15 cellular contexts compared by ENCODE assay signal in the genomic region with DNA sequence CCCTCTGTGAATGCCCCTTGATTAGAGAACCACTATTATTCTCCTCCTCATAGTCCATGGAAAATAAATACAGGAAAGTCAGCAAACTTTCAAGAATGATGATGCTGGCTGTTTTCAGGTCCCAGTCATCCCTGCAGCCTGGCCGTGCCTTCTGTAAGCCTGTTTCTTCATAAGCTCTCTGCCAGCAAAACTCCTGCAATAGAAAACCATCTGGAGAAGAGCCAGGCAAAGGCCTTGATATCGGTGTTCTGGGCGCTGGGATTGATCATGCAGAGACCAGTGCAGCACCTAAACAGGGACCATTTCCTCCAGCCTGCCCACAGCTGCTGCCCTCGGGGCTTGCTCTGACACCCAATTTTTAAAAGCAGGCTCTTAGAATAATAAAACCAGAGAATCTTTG. TPM values are rescaled to one million over a fixed set of nuclear protein-coding genes. Genes with fewer than 3 reads are reported as not detected.
A peak's percentile ranks its signal among the peaks of the same experiment; 100 is the strongest.
DNase-seq lines count a peak whose midpoint lies in the region; ATAC-seq and TF ChIP-seq lines count a peak whose summit lies in the region.
"Had no signal": no experiment of that assay in that cellular context is flagged by ENCODE, and none has a peak within 500 bp of the region (broad histone marks: within the 10 kb centered on the region; RNA-seq: fewer than 3 reads in every experiment).

No MANE protein-coding gene starts in this region.

- DNase-seq in left ventricle myocardium inferior: no peak
- no peak for DNase-seq in Right ventricle myocardium superior
- DNase-seq in body of pancreas: peak; percentile 17 to 51 (median 31)
- no peak for DNase-seq in uterus
- no peak for DNase-seq in activated CD4-positive, alpha-beta T cell treated with anti-CD3 and anti-CD28 coated beads, Interleukin-2, amount 50 U/mL, for 48 hours
- no peak for DNase-seq in NCI-H2081 treated with DMSO at 0.1 percent for 48 hours (lab: John Stamatoyannopoulos, UW)
- DNase-seq: CD4-positive, CD25-positive, alpha-beta regulatory T cell; DND-41; GDM1; NCI-H187; NCI-H2171 treated with DMSO at 0.1 percent for 48 hours; NCI-H524 treated with DMSO at 0.1 percent for 48 hours; SJCRH30 had no signal

- no peaks in the 10 kb centered on the region for H3K4me1 ChIP-seq in left ventricle myocardium inferior
- H3K4me1 ChIP-seq in body of pancreas: peaks cover 15% of the 10 kb centered on the region
- H3K4me1 ChIP-seq in uterus: no peaks in the 10 kb centered on the region
- H3K4me1 ChIP-seq: SJCRH30 had no signal

- 16 to 29% methylated on average over 4 of the region's 4 CpGs for WGBS in body of pancreas, 2 donors

- no peaks in the 10 kb centered on the region for H3K9me3 Mint-ChIP-seq in nephron
- H3K9me3 Mint-ChIP-seq: CD4-positive, CD25-positive, alpha-beta regulatory T cell had no signal

- intact Hi-C loops in left ventricle myocardium inferior (cut with micrococcal nuclease): no loop called here
- intact Hi-C loops in Right ventricle myocardium superior (cut with DNase I): no loop called here
- intact Hi-C loops in body of pancreas (cut with DNase I): no loop called here
- intact Hi-C loops in uterus (cut with DNase I; ENCODE audit: low total_unique reads): no loop called here

- no peaks in the 10 kb centered on the region for H3K4me1 Mint-ChIP-seq in nephron
- H3K4me1 Mint-ChIP-seq: CD4-positive, CD25-positive, alpha-beta regulatory T cell had no signal

- peak overlapping the region in 2 of 3 experiments; percentile 33 to 76 for H3K27ac Mint-ChIP-seq in nephron
- H3K27ac Mint-ChIP-seq: CD4-positive, CD25-positive, alpha-beta regulatory T cell had no signal

- H3K36me3 ChIP-seq in left ventricle myocardium inferior (no peaks in the 10 kb centered on the region), body of pancreas (replicated peaks in 1 of 2; ENCODE audit: insufficient read depth in 1 of 2, low read depth in 2 of 2) (no peaks in the 10 kb centered on the region), uterus (no peaks in the 10 kb centered on the region)
- H3K36me3 ChIP-seq: SJCRH30 had no signal

- no peak for TF ChIP-seq CTCF in left ventricle myocardium inferior (IDR thresholded peaks at IDR 0.05; ENCODE audit: borderline replicate concordance)
- TF ChIP-seq CTCF in body of pancreas (IDR thresholded peaks at IDR 0.05): no peak
- TF ChIP-seq CTCF in nephron (IDR thresholded peaks at IDR 0.05; ENCODE audit: unreplicated experiment in 3 of 3): no peak
- TF ChIP-seq CTCF in uterus (IDR thresholded peaks at IDR 0.05): no peak

- H3K36me3 Mint-ChIP-seq in nephron (ENCODE audit: low read depth): no peaks in the 10 kb centered on the region
- H3K36me3 Mint-ChIP-seq: CD4-positive, CD25-positive, alpha-beta regulatory T cell had no signal

- H3K27me3 ChIP-seq in left ventricle myocardium inferior (ENCODE audit: low read depth): no peaks in the 10 kb centered on the region
- no peaks in the 10 kb centered on the region for H3K27me3 ChIP-seq in body of pancreas
- no peaks in the 10 kb centered on the region for H3K27me3 ChIP-seq in uterus

- H3K9me3 ChIP-seq in left ventricle myocardium inferior (replicated peaks): no peaks in the 10 kb centered on the region
- H3K9me3 ChIP-seq in body of pancreas: no peaks in the 10 kb centered on the region
- no peaks in the 10 kb centered on the region for H3K9me3 ChIP-seq in uterus
- H3K9me3 ChIP-seq: SJCRH30 had no signal

- H3K27me3 Mint-ChIP-seq in nephron (ENCODE audit: low read depth): peaks cover 8% of the 10 kb centered on the region

- H3K4me3 Mint-ChIP-seq in nephron: no peak overlapping the region
- H3K4me3 Mint-ChIP-seq: CD4-positive, CD25-positive, alpha-beta regulatory T cell had no signal

- ATAC-seq in Right ventricle myocardium superior (ENCODE audit: poor library complexity): no peak
- ATAC-seq in body of pancreas: peak; percentile 47
- no peak for ATAC-seq in HG03439 (IDR thresholded peaks at IDR 0.05; ENCODE audit: unreplicated experiment)

- peak overlapping the region; percentile 20 for H3K27ac ChIP-seq in left ventricle myocardium inferior (replicated peaks)
- H3K27ac ChIP-seq in body of pancreas: no peak overlapping the region
- H3K27ac ChIP-seq in uterus: peak overlapping the region; percentile 20 to 27
- H3K27ac ChIP-seq: SJCRH30 had no signal

- H3K4me3 ChIP-seq in left ventricle myocardium inferior: no peak overlapping the region
- H3K4me3 ChIP-seq in body of pancreas: no peak overlapping the region
- no peak overlapping the region for H3K4me3 ChIP-seq in uterus
- H3K4me3 ChIP-seq: SJCRH30 had no signal

- no peak for TF ChIP-seq POLR2A in body of pancreas (IDR thresholded peaks at IDR 0.05)
- no peak for TF ChIP-seq POLR2A in uterus (IDR thresholded peaks at IDR 0.05)

RNA-seq across cellular contexts. Expression of a gene that starts 51.6 kb away (rescaled TPM):
- 1.6 TPM for total RNA-seq in left ventricle myocardium inferior
- 1.1 TPM for total RNA-seq in Right ventricle myocardium superior
- total RNA-seq in body of pancreas: 1 to 10 TPM; 3.6 to 5.9 TPM
- 1 to 10 TPM in 2 of 4 donors, under 1 TPM in 1, not detected in 1; 0.77 to 6.2 (median 2.4) TPM for total RNA-seq in uterus

Comparison
In these comparisons a context has a peak if more than half of its experiments do, and no peak if none do; other contexts are left out.
1. DNase-seq: peak in body of pancreas (4 of 4); none in left ventricle myocardium inferior (single experiment), Right ventricle myocardium superior (single experiment), uterus (0 of 2), activated CD4-positive, alpha-beta T cell treated with anti-CD3 and anti-CD28 coated beads, Interleukin-2, amount 50 U/mL, for 48 hours (0 of 2) and NCI-H2081 treated with DMSO at 0.1 percent for 48 hours (single experiment).
2. H3K27ac ChIP-seq: peak in left ventricle myocardium inferior (single experiment) and uterus (2 of 2); none in body of pancreas (0 of 4).